In genomic region chr6:43702522-43703440, GRCh38 we compare ENCODE assay signal across 8 cellular contexts. TPM values are rescaled to one million over a fixed set of nuclear protein-coding genes. Genes with fewer than 3 reads are reported as not detected.
DNase-seq lines count a peak whose midpoint lies in the region; ATAC-seq, FAIRE-seq and TF ChIP-seq lines count a peak whose summit lies in the region.

No MANE protein-coding gene starts in this region.

- TF ChIP-seq CTCF in cardiac muscle cell (IDR thresholded peaks at IDR 0.05; ENCODE audit: low read depth, low read length) (no peak), pancreas (IDR thresholded peaks at IDR 0.05) (no peak)

- DNase-seq in A172 (ENCODE audit: low spot score), result peak; percentile 94
- DNase-seq in GM04503 (ENCODE audit: low read depth), result peak; percentile 85
- peak; percentile 93 for DNase-seq in NAMALWA (ENCODE audit: low spot score)
- peak; percentile 96 to 97 for DNase-seq in cardiac muscle cell (ENCODE audit: low read depth in 1 of 2, low spot score in 1 of 2)
- peak; percentile 75 to 91 (median 86) for DNase-seq in pancreas
- DNase-seq in central memory CD4-positive, alpha-beta T cell, result no peak

- 38 to 40% methylated on average over 14 to 15 of the region's 15 CpGs for WGBS in pancreas, 2 donors

- H3K4me3 ChIP-seq in cardiac muscle cell (no peak overlapping the region), pancreas (no peak overlapping the region)

- H3K9me3 Mint-ChIP-seq in activated T-helper 17 cell treated with anti-CD3 and anti-CD28 coated beads, Interleukin-2, amount 50 U/mL, for 72 hours, result no peaks in the 10 kb centered on the region

- ATAC-seq in activated T-helper 17 cell treated with anti-CD3 and anti-CD28 coated beads, Interleukin-2, amount 50 U/mL, for 72 hours (replicated peaks), result peak; percentile 69
- peak; percentile 77 to 85 (median 78) for ATAC-seq in pancreas
- ATAC-seq in HG02884 (IDR thresholded peaks at IDR 0.05; ENCODE audit: unreplicated experiment), result no peak

- peaks cover 40% of the 10 kb centered on the region for H3K27me3 Mint-ChIP-seq in activated T-helper 17 cell treated with anti-CD3 and anti-CD28 coated beads, Interleukin-2, amount 50 U/mL, for 72 hours

- no peaks in the 10 kb centered on the region for H3K36me3 Mint-ChIP-seq in activated T-helper 17 cell treated with anti-CD3 and anti-CD28 coated beads, Interleukin-2, amount 50 U/mL, for 72 hours (ENCODE audit: low read depth)

- no peaks in the 10 kb centered on the region for H3K4me1 Mint-ChIP-seq in activated T-helper 17 cell treated with anti-CD3 and anti-CD28 coated beads, Interleukin-2, amount 50 U/mL, for 72 hours

- H3K4me1 ChIP-seq in cardiac muscle cell (ENCODE audit: low read depth) (peaks cover 34% of the 10 kb centered on the region), pancreas (peaks cover 5 to 31% (median 31%) of the 10 kb centered on the region in 3 donors)

- H3K27me3 ChIP-seq in cardiac muscle cell (no peaks in the 10 kb centered on the region), pancreas (no peaks in the 10 kb centered on the region)

- no peaks in the 10 kb centered on the region for H3K9me3 ChIP-seq in cardiac muscle cell (ENCODE audit: low read depth)
- H3K9me3 ChIP-seq in pancreas, result no peaks in the 10 kb centered on the region

- intact Hi-C loops in pancreas (cut with DNase I), result no loop called here

- H3K27ac Mint-ChIP-seq in activated T-helper 17 cell treated with anti-CD3 and anti-CD28 coated beads, Interleukin-2, amount 50 U/mL, for 72 hours, result no peak overlapping the region

- H3K27ac ChIP-seq in cardiac muscle cell (peak overlapping the region; percentile 89), pancreas (peak overlapping the region; percentile 42 to 76 (median 62))

- no peaks in the 10 kb centered on the region for H3K36me3 ChIP-seq in cardiac muscle cell
- H3K36me3 ChIP-seq in pancreas, result no peaks in the 10 kb centered on the region

- FAIRE-seq in pancreas (lab: Jason Lieb, UNC), result no peak

- no peak overlapping the region for H3K4me3 Mint-ChIP-seq in activated T-helper 17 cell treated with anti-CD3 and anti-CD28 coated beads, Interleukin-2, amount 50 U/mL, for 72 hours

RNA-seq across cellular contexts. Expression of gene MRPS18A, which starts 15.2 kb away (rescaled TPM):
- total RNA-seq in A172 (2014; rRNA removed; shearing (Covaris generic)), result 84.5 and 93.4 TPM in 2 replicates
- total RNA-seq in activated T-helper 17 cell treated with anti-CD3 and anti-CD28 coated beads, Interleukin-2, amount 50 U/mL, for 72 hours, result 10 to 100 TPM; 31.2 to 46.7 TPM
- 65.9 and 80.2 TPM in 2 replicates for total RNA-seq in cardiac muscle cell
- polyA plus RNA-seq in cardiac muscle cell, result 87.0 and 94.8 TPM in 2 replicates
- total RNA-seq in pancreas, result 10 to 100 TPM; 10.9 to 18.2 (median 14.3) TPM
- 10 to 100 TPM; 19.2 to 24.6 TPM for polyA plus RNA-seq in pancreas

RNA-seq across cellular contexts. Expression of gene RSPH9, which starts 57.9 kb away (rescaled TPM):
- total RNA-seq in A172 (2014; rRNA removed; shearing (Covaris generic)), result not detected in 2 replicates
- total RNA-seq in activated T-helper 17 cell treated with anti-CD3 and anti-CD28 coated beads, Interleukin-2, amount 50 U/mL, for 72 hours, result under 1 TPM; 0.09 to 0.66 TPM
- total RNA-seq in cardiac muscle cell, result 2.1 and 2.9 TPM in 2 replicates
- polyA plus RNA-seq in cardiac muscle cell, result 5.8 and 8.1 TPM in 2 replicates
- under 1 TPM in 3 of 6 donors, not detected in 3; 0.06 to 0.16 (median 0.12) TPM for total RNA-seq in pancreas
- 1 to 10 TPM in 1 of 2 donors, under 1 TPM in 1; 0.08 to 1.1 TPM for polyA plus RNA-seq in pancreas
